ENCODE assay signal across 10 cellular contexts in genomic region chr1:157968503-157968902, GRCh38. TPM values are rescaled to one million over a fixed set of nuclear protein-coding genes. Genes with fewer than 3 reads are reported as not detected.
DNase-seq lines count a peak whose midpoint lies in the region; ATAC-seq, FAIRE-seq and TF ChIP-seq lines count a peak whose summit lies in the region.
"Had no signal": no experiment of that assay in that cellular context is flagged by ENCODE, and none has a peak within 500 bp of the region (broad histone marks: within the 10 kb centered on the region; RNA-seq: fewer than 3 reads in every experiment).

No MANE protein-coding gene starts in this region.

- TF ChIP-seq CTCF in AG09319 (IDR thresholded peaks at IDR 0.05; ENCODE audit: low read depth, low read length): no peak
- TF ChIP-seq CTCF in body of pancreas (IDR thresholded peaks at IDR 0.05): no peak
- no peak for TF ChIP-seq CTCF in coronary artery (IDR thresholded peaks at IDR 0.05)

- intact Hi-C loops in body of pancreas (cut with DNase I): no loop called here
- intact Hi-C loops in left colon (cut with DNase I, micrococcal nuclease): no loop called here

- H3K4me3 ChIP-seq in body of pancreas (no peak overlapping the region), coronary artery (no peak overlapping the region)

- H3K4me1 ChIP-seq in body of pancreas: peaks cover 41% of the 10 kb centered on the region

- DNase-seq in AG09319 (ENCODE audit: extremely low read depth, low read depth) (peak; percentile 47), MV-4-11 (lab: John Stamatoyannopoulos, UW) (peak; percentile 22), body of pancreas (peak in 3 of 4 donors; percentile 36 to 66 (median 61)), left colon (peak; percentile 23 to 85), coronary artery (ENCODE audit: low spot score) (no peak), GM12892 (ENCODE audit: insufficient read length) (no peak), SKM-1 (lab: John Stamatoyannopoulos, UW; ENCODE audit: unreplicated experiment) (no peak)
- DNase-seq: NCI-H1417 had no signal

- FAIRE-seq in GM12892 (lab: Jason Lieb, UNC): no peak

- H3K9me3 ChIP-seq in body of pancreas: no peaks in the 10 kb centered on the region

- TF ChIP-seq POLR2A in body of pancreas (IDR thresholded peaks at IDR 0.05) (no peak), GM12892 (IDR thresholded peaks at IDR 0.05; ENCODE audit: low read depth, low read length) (no peak)

- peak overlapping the region in 2 of 4 donors; percentile 14 to 39 for H3K27ac ChIP-seq in body of pancreas
- H3K27ac ChIP-seq in coronary artery: peak overlapping the region in 1 of 2 donors; percentile 73

- H3K27me3 ChIP-seq in body of pancreas: no peaks in the 10 kb centered on the region

- 38 to 39% methylated on average over 7 of the region's 7 CpGs for WGBS in body of pancreas, 2 donors

- ATAC-seq in body of pancreas (no peak), left colon (peak; percentile 60), HG02981 (IDR thresholded peaks at IDR 0.05; ENCODE audit: unreplicated experiment) (no peak)

- H3K36me3 ChIP-seq in body of pancreas (replicated peaks in 1 of 2; ENCODE audit: insufficient read depth in 1 of 2, low read depth in 2 of 2): no peaks in the 10 kb centered on the region

RNA-seq across cellular contexts. Expression of gene KIRREL1, which starts 24.9 kb away (rescaled TPM):
- total RNA-seq in body of pancreas: 10 to 100 TPM; 10.9 to 11.4 TPM
- 1 to 10 TPM; 5.6 to 9.2 TPM for total RNA-seq in left colon
- polyA plus RNA-seq in GM12892 (2012; ENCODE audit: missing spikeins): not detected
- total RNA-seq: T-helper 1 cell treated with Interleukin-12 subunit alpha and Interleukin-12 subunit beta and Interleukin-4 antibody, amounts not matched to agents 30 ng/mL and 1 ng/mL, for 36 hours had no signal

Comparison
In these comparisons a context has a peak if more than half of its experiments do, and no peak if none do; other contexts are left out.
1. DNase-seq: peak in AG09319 (single experiment), MV-4-11 (single experiment), body of pancreas (3 of 4) and left colon (2 of 2); none in coronary artery (single experiment), GM12892 (single experiment) and SKM-1 (single experiment).